ENCODE assay signal across 1 cellular context in the genomic region with DNA sequence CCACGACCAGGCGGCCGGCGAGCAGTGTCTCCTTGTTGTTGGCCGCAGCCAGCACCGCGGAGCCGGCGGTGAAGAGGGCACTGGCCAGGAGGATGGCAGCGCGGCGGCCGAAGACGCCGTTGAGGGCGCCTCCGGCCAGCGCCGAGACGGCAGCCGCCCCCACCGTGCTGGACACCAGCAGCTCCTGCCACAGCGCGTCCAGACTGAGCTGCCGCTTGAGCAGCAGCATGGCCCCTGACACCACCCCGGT.
TF ChIP-seq lines count a peak whose summit lies in the region.

No MANE protein-coding gene starts in this region.

TF ChIP-seq in HepG2, 621 proteins besides CTCF, POLR2A, EP300 and RAD21 (continued from another document):
- TF ChIP-seq ZNF777 (CRISPR knock-in tag; IDR thresholded peaks at IDR 0.05) = peak; percentile 97; the same call in 1 of the 2 replicates
- no peak for TF ChIP-seq SP2 (CRISPR knock-in tag; IDR thresholded peaks at IDR 0.05)
- TF ChIP-seq, protein P1, sequence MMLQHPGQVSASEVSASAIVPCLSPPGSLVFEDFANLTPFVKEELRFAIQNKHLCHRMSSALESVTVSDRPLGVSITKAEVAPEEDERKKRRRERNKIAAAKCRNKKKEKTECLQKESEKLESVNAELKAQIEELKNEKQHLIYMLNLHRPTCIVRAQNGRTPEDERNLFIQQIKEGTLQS (CRISPR knock-in tag; IDR thresholded peaks at IDR 0.05) = no peak
- no peak for TF ChIP-seq ZFP62 (CRISPR knock-in tag; IDR thresholded peaks at IDR 0.05)
- TF ChIP-seq ZFP41 (CRISPR knock-in tag; IDR thresholded peaks at IDR 0.05; ENCODE audit: borderline replicate concordance) = no peak
- TF ChIP-seq ZNF549 (CRISPR knock-in tag; IDR thresholded peaks at IDR 0.05) = no peak
- 0 out of 2 replicates have a peak, but pooled peaks have one; percentile 52 for TF ChIP-seq KAT7 (CRISPR knock-in tag; IDR thresholded peaks at IDR 0.05; ENCODE audit: borderline replicate concordance)
- no peak for TF ChIP-seq MLLT10 (CRISPR knock-in tag; IDR thresholded peaks at IDR 0.05)
- TF ChIP-seq ZMYM3 (CRISPR knock-in tag; IDR thresholded peaks at IDR 0.05) = peak; percentile 0; the same call in 1 of the 2 replicates
- TF ChIP-seq CBX2 (IDR thresholded peaks at IDR 0.05; ENCODE audit: low read depth, low read length) = no peak
- no peak for TF ChIP-seq CBX2 (CRISPR knock-in tag; IDR thresholded peaks at IDR 0.05; ENCODE audit: low read depth)
- TF ChIP-seq, protein P2, sequence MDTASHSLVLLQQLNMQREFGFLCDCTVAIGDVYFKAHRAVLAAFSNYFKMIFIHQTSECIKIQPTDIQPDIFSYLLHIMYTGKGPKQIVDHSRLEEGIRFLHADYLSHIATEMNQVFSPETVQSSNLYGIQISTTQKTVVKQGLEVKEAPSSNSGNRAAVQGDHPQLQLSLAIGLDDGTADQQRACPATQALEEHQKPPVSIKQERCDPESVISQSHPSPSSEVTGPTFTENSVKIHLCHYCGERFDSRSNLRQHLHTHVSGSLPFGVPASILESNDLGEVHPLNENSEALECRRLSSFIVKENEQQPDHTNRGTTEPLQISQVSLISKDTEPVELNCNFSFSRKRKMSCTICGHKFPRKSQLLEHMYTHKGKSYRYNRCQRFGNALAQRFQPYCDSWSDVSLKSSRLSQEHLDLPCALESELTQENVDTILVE (CRISPR knock-in tag; IDR thresholded peaks at IDR 0.05) = no peak
- no peak for TF ChIP-seq NFRKB (IDR thresholded peaks at IDR 0.05)
- no peak for TF ChIP-seq RFX5 (IDR thresholded peaks at IDR 0.05; ENCODE audit: low read depth, low read length)
- TF ChIP-seq ZNF569 (CRISPR knock-in tag; IDR thresholded peaks at IDR 0.05; ENCODE audit: borderline replicate concordance) = no peak
- TF ChIP-seq TCF7L2 (IDR thresholded peaks at IDR 0.05; ENCODE audit: low read depth, low read length) = no peak
- TF ChIP-seq ZNF83 (CRISPR knock-in tag; IDR thresholded peaks at IDR 0.05; ENCODE audit: borderline replicate concordance) = 0 out of 2 replicates have a peak, but pooled peaks have one; percentile 22
- TF ChIP-seq TBL1XR1 (IDR thresholded peaks at IDR 0.05; ENCODE audit: borderline replicate concordance, low read length, partially characterized antibody) = no peak
- TF ChIP-seq, protein P3, sequence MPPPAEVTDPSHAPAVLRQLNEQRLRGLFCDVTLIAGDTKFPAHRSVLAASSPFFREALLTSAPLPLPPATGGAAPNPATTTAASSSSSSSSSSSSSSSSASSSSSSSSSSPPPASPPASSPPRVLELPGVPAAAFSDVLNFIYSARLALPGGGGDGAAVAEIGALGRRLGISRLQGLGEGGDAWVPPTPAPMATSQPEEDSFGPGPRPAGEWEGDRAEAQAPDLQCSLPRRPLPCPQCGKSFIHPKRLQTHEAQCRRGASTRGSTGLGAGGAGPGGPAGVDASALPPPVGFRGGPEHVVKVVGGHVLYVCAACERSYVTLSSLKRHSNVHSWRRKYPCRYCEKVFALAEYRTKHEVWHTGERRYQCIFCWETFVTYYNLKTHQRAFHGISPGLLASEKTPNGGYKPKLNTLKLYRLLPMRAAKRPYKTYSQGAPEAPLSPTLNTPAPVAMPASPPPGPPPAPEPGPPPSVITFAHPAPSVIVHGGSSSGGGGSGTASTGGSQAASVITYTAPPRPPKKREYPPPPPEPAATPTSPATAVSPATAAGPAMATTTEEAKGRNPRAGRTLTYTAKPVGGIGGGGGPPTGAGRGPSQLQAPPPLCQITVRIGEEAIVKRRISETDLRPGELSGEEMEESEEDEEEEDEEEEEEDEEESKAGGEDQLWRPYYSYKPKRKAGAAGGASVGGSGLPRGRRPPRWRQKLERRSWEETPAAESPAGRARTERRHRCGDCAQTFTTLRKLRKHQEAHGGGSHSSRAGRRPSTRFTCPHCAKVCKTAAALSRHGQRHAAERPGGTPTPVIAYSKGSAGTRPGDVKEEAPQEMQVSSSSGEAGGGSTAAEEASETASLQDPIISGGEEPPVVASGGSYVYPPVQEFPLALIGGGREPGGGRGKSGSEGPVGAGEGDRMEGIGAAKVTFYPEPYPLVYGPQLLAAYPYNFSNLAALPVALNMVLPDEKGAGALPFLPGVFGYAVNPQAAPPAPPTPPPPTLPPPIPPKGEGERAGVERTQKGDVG (CRISPR knock-in tag; IDR thresholded peaks at IDR 0.05; ENCODE audit: borderline replicate concordance) = peak; percentile 66; the same call in 1 of the 2 replicates
- no peak for TF ChIP-seq TSC22D2 (CRISPR knock-in tag; IDR thresholded peaks at IDR 0.05; ENCODE audit: borderline replicate concordance)
- TF ChIP-seq TBX3 (IDR thresholded peaks at IDR 0.05; ENCODE audit: borderline replicate concordance) = no peak
- no peak for TF ChIP-seq SMARCE1 (IDR thresholded peaks at IDR 0.05; ENCODE audit: borderline replicate concordance)
- TF ChIP-seq ZBTB21 (CRISPR knock-in tag; IDR thresholded peaks at IDR 0.05) = no peak
- TF ChIP-seq SAFB2 (CRISPR knock-in tag; IDR thresholded peaks at IDR 0.05; ENCODE audit: borderline replicate concordance, low read depth) = 0 out of 2 replicates have a peak, but pooled peaks have one; percentile 83
- no peak for TF ChIP-seq ATF7 (IDR thresholded peaks at IDR 0.05)
- TF ChIP-seq ATF7 (CRISPR knock-in tag; IDR thresholded peaks at IDR 0.05) = no peak
- no peak for TF ChIP-seq HOXA5 (CRISPR knock-in tag; IDR thresholded peaks at IDR 0.05)
- peak; percentile 58; the same call in 1 of the 2 replicates for TF ChIP-seq HDAC1 (CRISPR knock-in tag; IDR thresholded peaks at IDR 0.05)
- TF ChIP-seq RARA (CRISPR knock-in tag; IDR thresholded peaks at IDR 0.05) = no peak
- TF ChIP-seq, protein P4, sequence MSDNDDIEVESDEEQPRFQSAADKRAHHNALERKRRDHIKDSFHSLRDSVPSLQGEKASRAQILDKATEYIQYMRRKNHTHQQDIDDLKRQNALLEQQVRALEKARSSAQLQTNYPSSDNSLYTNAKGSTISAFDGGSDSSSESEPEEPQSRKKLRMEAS (IDR thresholded peaks at IDR 0.05) = no peak
- 0 out of 2 replicates have a peak, but pooled peaks have one; percentile 34 for TF ChIP-seq KMT2B (CRISPR knock-in tag; IDR thresholded peaks at IDR 0.05)
- TF ChIP-seq ZNF839 (CRISPR knock-in tag; IDR thresholded peaks at IDR 0.05; ENCODE audit: borderline replicate concordance) = no peak
- TF ChIP-seq, protein P5, sequence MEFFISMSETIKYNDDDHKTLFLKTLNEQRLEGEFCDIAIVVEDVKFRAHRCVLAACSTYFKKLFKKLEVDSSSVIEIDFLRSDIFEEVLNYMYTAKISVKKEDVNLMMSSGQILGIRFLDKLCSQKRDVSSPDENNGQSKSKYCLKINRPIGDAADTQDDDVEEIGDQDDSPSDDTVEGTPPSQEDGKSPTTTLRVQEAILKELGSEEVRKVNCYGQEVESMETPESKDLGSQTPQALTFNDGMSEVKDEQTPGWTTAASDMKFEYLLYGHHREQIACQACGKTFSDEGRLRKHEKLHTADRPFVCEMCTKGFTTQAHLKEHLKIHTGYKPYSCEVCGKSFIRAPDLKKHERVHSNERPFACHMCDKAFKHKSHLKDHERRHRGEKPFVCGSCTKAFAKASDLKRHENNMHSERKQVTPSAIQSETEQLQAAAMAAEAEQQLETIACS (CRISPR knock-in tag; IDR thresholded peaks at IDR 0.05) = no peak
- TF ChIP-seq ZNF780A (CRISPR knock-in tag; IDR thresholded peaks at IDR 0.05) = no peak
- TF ChIP-seq SOX5 (CRISPR knock-in tag; IDR thresholded peaks at IDR 0.05; ENCODE audit: borderline replicate concordance) = no peak
- TF ChIP-seq ZNF446 (CRISPR knock-in tag; IDR thresholded peaks at IDR 0.05) = no peak
- TF ChIP-seq CBX1 (IDR thresholded peaks at IDR 0.05; ENCODE audit: low read depth) = peak; percentile 68
- TF ChIP-seq, protein P6, sequence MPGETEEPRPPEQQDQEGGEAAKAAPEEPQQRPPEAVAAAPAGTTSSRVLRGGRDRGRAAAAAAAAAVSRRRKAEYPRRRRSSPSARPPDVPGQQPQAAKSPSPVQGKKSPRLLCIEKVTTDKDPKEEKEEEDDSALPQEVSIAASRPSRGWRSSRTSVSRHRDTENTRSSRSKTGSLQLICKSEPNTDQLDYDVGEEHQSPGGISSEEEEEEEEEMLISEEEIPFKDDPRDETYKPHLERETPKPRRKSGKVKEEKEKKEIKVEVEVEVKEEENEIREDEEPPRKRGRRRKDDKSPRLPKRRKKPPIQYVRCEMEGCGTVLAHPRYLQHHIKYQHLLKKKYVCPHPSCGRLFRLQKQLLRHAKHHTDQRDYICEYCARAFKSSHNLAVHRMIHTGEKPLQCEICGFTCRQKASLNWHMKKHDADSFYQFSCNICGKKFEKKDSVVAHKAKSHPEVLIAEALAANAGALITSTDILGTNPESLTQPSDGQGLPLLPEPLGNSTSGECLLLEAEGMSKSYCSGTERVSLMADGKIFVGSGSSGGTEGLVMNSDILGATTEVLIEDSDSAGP (CRISPR knock-in tag; IDR thresholded peaks at IDR 0.05; ENCODE audit: borderline replicate concordance) = no peak
- TF ChIP-seq, protein P7, sequence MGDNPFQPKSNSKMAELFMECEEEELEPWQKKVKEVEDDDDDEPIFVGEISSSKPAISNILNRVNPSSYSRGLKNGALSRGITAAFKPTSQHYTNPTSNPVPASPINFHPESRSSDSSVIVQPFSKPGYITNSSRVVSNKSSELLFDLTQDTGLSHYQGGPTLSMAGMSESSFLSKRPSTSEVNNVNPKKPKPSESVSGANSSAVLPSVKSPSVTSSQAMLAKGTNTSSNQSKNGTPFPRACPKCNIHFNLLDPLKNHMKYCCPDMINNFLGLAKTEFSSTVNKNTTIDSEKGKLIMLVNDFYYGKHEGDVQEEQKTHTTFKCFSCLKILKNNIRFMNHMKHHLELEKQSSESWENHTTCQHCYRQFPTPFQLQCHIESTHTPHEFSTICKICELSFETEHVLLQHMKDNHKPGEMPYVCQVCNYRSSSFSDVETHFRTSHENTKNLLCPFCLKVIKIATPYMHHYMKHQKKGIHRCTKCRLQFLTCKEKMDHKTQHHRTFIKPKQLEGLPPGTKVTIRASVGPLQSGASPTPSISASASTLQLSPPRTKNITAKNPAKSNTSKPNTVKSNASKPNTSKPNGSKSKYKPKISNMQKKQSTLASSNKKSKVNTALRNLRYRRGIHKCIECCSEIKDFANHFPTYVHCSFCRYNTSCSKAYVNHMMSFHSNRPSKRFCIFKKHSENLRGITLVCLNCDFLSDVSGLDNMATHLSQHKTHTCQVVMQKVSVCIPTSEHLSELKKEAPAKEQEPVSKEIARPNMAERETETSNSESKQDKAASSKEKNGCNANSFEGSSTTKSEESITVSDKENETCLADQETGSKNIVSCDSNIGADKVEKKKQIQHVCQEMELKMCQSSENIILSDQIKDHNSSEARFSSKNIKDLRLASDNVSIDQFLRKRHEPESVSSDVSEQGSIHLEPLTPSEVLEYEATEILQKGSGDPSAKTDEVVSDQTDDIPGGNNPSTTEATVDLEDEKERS (CRISPR knock-in tag; IDR thresholded peaks at IDR 0.05) = no peak
- TF ChIP-seq PHB2 (IDR thresholded peaks at IDR 0.05; ENCODE audit: partially characterized antibody) = no peak
- TF ChIP-seq, protein P8, sequence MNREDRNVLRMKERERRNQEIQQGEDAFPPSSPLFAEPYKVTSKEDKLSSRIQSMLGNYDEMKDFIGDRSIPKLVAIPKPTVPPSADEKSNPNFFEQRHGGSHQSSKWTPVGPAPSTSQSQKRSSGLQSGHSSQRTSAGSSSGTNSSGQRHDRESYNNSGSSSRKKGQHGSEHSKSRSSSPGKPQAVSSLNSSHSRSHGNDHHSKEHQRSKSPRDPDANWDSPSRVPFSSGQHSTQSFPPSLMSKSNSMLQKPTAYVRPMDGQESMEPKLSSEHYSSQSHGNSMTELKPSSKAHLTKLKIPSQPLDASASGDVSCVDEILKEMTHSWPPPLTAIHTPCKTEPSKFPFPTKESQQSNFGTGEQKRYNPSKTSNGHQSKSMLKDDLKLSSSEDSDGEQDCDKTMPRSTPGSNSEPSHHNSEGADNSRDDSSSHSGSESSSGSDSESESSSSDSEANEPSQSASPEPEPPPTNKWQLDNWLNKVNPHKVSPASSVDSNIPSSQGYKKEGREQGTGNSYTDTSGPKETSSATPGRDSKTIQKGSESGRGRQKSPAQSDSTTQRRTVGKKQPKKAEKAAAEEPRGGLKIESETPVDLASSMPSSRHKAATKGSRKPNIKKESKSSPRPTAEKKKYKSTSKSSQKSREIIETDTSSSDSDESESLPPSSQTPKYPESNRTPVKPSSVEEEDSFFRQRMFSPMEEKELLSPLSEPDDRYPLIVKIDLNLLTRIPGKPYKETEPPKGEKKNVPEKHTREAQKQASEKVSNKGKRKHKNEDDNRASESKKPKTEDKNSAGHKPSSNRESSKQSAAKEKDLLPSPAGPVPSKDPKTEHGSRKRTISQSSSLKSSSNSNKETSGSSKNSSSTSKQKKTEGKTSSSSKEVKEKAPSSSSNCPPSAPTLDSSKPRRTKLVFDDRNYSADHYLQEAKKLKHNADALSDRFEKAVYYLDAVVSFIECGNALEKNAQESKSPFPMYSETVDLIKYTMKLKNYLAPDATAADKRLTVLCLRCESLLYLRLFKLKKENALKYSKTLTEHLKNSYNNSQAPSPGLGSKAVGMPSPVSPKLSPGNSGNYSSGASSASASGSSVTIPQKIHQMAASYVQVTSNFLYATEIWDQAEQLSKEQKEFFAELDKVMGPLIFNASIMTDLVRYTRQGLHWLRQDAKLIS (CRISPR knock-in tag; IDR thresholded peaks at IDR 0.05) = no peak
- TF ChIP-seq, protein P9, sequence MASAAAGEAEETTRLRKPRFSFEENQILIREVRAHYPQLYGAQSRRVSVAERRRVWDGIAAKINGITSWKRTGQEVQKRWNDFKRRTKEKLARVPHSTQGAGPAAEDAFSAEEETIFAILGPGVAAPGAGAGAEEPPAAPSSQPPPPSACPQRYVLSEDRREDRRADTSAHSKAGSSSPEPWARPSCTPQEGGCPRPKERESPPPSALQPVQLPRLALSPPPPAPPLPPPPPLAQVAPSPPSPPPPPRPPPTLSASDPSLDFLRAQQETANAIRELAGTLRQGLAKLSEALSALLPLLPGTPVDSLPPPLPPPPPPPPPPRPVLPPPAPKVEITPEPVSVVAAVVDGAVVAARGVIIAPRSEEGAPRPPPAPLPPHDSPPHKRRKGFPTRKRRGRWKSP (CRISPR knock-in tag; IDR thresholded peaks at IDR 0.05) = 0 out of 2 replicates have a peak, but pooled peaks have one; percentile 18
- TF ChIP-seq PHF20 (CRISPR knock-in tag; IDR thresholded peaks at IDR 0.05) = 0 out of 2 replicates have a peak, but pooled peaks have one; percentile 37
